8 cellular contexts compared by ENCODE assay signal in genomic region chr1:226407497-226408284, GRCh38. TPM values are rescaled to one million over a fixed set of nuclear protein-coding genes. Genes with fewer than 3 reads are reported as not detected.
A peak's percentile ranks its signal among the peaks of the same experiment; 100 is the strongest.
DNase-seq lines count a peak whose midpoint lies in the region; ATAC-seq and TF ChIP-seq lines count a peak whose summit lies in the region.

Gene PARP1 (minus strand): TSS chr1:226408093. CDS start chr1:226407929, 164 bp downstream.

- H3K4me1 ChIP-seq in colonic mucosa, result peaks cover 13% of the 10 kb centered on the region

- DNase-seq in C1 segment of cervical spinal cord (lab: John Stamatoyannopoulos, UW) (peak; percentile 55 to 89 (median 76)), GM19240 (ENCODE audit: insufficient read length, low spot score) (peak; percentile 82), NCI-H526 (lab: John Stamatoyannopoulos, UW) (peak; percentile 27 to 86), colonic mucosa (peak; percentile 85), left kidney (ENCODE audit: low read depth, low spot score) (peak; percentile 95)
- DNase-seq in activated CD4-positive, alpha-beta T cell treated with anti-CD3 and anti-CD28 coated beads for 48 hours, result peak; percentile 92
- DNase-seq in stimulated activated CD4-positive, alpha-beta T cell treated with anti-CD3 and anti-CD28 coated beads, Interleukin-2, amount 100 ng/mL, for 24 hours, result peak; percentile 87 to 91

- no peaks in the 10 kb centered on the region for H3K27me3 ChIP-seq in colonic mucosa

- no peaks in the 10 kb centered on the region for H3K9me3 ChIP-seq in colonic mucosa

- peak within 1 kb of the TSS; percentile 78 for H3K4me3 ChIP-seq in colonic mucosa

- peak within 1 kb of the TSS; percentile 69 to 73 for H3K9ac ChIP-seq in colonic mucosa (ENCODE audit: low read depth in 2 of 2, low read length in 2 of 2)

- H3K27ac ChIP-seq in colonic mucosa, result peak within 1 kb of the TSS; percentile 90

- TF ChIP-seq CTCF in colonic mucosa (IDR thresholded peaks at IDR 0.05), result peak; percentile 63

- H3K36me3 ChIP-seq in colonic mucosa, result no peaks in the 10 kb centered on the region

- intact Hi-C loops in colonic mucosa (cut with DNase I), result no loop called here

- peak; percentile 70 for ATAC-seq in HG03457 (IDR thresholded peaks at IDR 0.05; ENCODE audit: unreplicated experiment)

RNA-seq across cellular contexts. Expression of gene PARP1, which starts in this region (rescaled TPM):
- total RNA-seq in colonic mucosa, result 10 to 100 TPM; 56.7 to 96.3 TPM

Comparison
In these comparisons a context has a peak if more than half of its experiments do, and no peak if none do; other contexts are left out.
1. Peak in every context shown above with its lines: DNase-seq, ATAC-seq, H3K4me3 ChIP-seq and H3K27ac ChIP-seq.